29 cellular contexts compared by ENCODE assay signal in genomic region chr1:29357452-29357851, GRCh38.
"Had no signal": no experiment of that assay in that cellular context is flagged by ENCODE, and none has a peak within 500 bp of the region (broad histone marks: within the 10 kb centered on the region; RNA-seq: fewer than 3 reads in every experiment).

No MANE protein-coding gene starts in this region.

- ATAC-seq: natural killer cell; psoas muscle; right cardiac atrium; sciatic nerve; stimulated activated naive B cell treated with anti-CD40 and anti-IgM and Interleukin-4, amounts not matched to agents 10 μg/mL and 1 μg/mL and 100 μg/mL, for 72 hours had no signal

- H3K27me3 ChIP-seq: neural progenitor cell, ovary, thyroid gland, tibial nerve, upper lobe of left lung, vagina had no signal

- H3K4me1 Mint-ChIP-seq: natural killer cell; stimulated activated effector memory CD8-positive, alpha-beta T cell treated with anti-CD3 and anti-CD28 coated beads, Interleukin-12 subunit alpha, Interleukin-12 subunit beta, amount 100 ng/mL, for 72 hours had no signal

- H3K9me3 ChIP-seq: ovary, psoas muscle, spleen, stomach, thoracic aorta, thyroid gland, upper lobe of left lung, vagina had no signal

- H3K4me3 Mint-ChIP-seq: natural killer cell; nephron; neural progenitor cell; stimulated activated effector memory CD8-positive, alpha-beta T cell treated with anti-CD3 and anti-CD28 coated beads, Interleukin-12 subunit alpha, Interleukin-12 subunit beta, amount 100 ng/mL, for 72 hours; stimulated activated naive B cell treated with anti-CD40 and anti-IgM and Interleukin-4, amounts not matched to agents 10 μg/mL and 1 μg/mL and 100 μg/mL, for 72 hours; stimulated activated naive CD8-positive, alpha-beta T cell treated with anti-CD3 and anti-CD28 coated beads, Interleukin-15, Interleukin-2, amounts not matched to agents 100 ng/mL and 50 ng/mL, for 24 hours had no signal

- H3K4me1 ChIP-seq: neural progenitor cell, parathyroid adenoma, psoas muscle, spleen, stomach, thyroid gland, tibial nerve, upper lobe of left lung, vagina had no signal

- H3K27ac ChIP-seq: neural progenitor cell, ovary, parathyroid adenoma, psoas muscle, skin epidermis, spleen, stomach, thoracic aorta, thyroid gland, tibial nerve, upper lobe of left lung, vagina had no signal

- H2AFZ ChIP-seq: neural progenitor cell, parathyroid adenoma had no signal

- H3K36me3 ChIP-seq: neural progenitor cell, ovary, spleen, stomach, thoracic aorta, thyroid gland, tibial nerve, upper lobe of left lung, vagina had no signal

- DNase-seq: natural killer cell; occipital lobe; ovary; psoas muscle; right cardiac atrium; spleen; stimulated activated CD4-positive, alpha-beta T cell treated with anti-CD3 and anti-CD28 coated beads, Interleukin-12 subunit alpha, Interleukin-12 subunit beta, amount 100 ng/mL, for 4 hours; stimulated activated CD4-positive, alpha-beta T cell treated with anti-CD3 and anti-CD28 coated beads, Interleukin-2, amount 100 ng/mL, for 24 hours; stimulated activated CD4-positive, alpha-beta T cell treated with anti-CD3 and anti-CD28 coated beads, Interleukin-2, amount 100 ng/mL, for 48 hours; stimulated activated CD4-positive, alpha-beta T cell treated with anti-CD3 and anti-CD28 coated beads, Interleukin-4, amount 100 ng/mL, for 24 hours; stimulated activated naive B cell treated with anti-CD40 and anti-IgM and Interleukin-4, amounts not matched to agents 10 μg/mL and 1 μg/mL and 100 μg/mL, for 72 hours; stimulated activated naive CD4-positive, alpha-beta T cell treated with Interleukin-2 at 50 U/mL for 16 hours; stomach; thyroid gland; trophoblast cell; upper lobe of left lung had no signal

- H3K4me3 ChIP-seq: neural progenitor cell, ovary, psoas muscle, skin epidermis, smooth muscle cell, spleen, stomach, thoracic aorta, thyroid gland, tibial nerve, upper lobe of left lung, vagina had no signal

- FAIRE-seq: urothelium cell line had no signal

- H3K79me2 ChIP-seq: parathyroid adenoma had no signal

- H3K9ac ChIP-seq: neural progenitor cell, parathyroid adenoma had no signal

- H3K27ac Mint-ChIP-seq: natural killer cell; nephron; progenitor cell of endocrine pancreas; stimulated activated effector memory CD8-positive, alpha-beta T cell treated with anti-CD3 and anti-CD28 coated beads, Interleukin-12 subunit alpha, Interleukin-12 subunit beta, amount 100 ng/mL, for 72 hours; stimulated activated naive B cell treated with anti-CD40 and anti-IgM and Interleukin-4, amounts not matched to agents 10 μg/mL and 1 μg/mL and 100 μg/mL, for 72 hours; stimulated activated naive CD8-positive, alpha-beta T cell treated with anti-CD3 and anti-CD28 coated beads, Interleukin-15, Interleukin-2, amounts not matched to agents 100 ng/mL and 50 ng/mL, for 24 hours had no signal

- H3K9me3 Mint-ChIP-seq: natural killer cell; nephron; stimulated activated effector memory CD8-positive, alpha-beta T cell treated with anti-CD3 and anti-CD28 coated beads, Interleukin-12 subunit alpha, Interleukin-12 subunit beta, amount 100 ng/mL, for 72 hours; stimulated activated naive B cell treated with anti-CD40 and anti-IgM and Interleukin-4, amounts not matched to agents 10 μg/mL and 1 μg/mL and 100 μg/mL, for 72 hours; stimulated activated naive CD8-positive, alpha-beta T cell treated with anti-CD3 and anti-CD28 coated beads, Interleukin-15, Interleukin-2, amounts not matched to agents 100 ng/mL and 50 ng/mL, for 24 hours had no signal

- H3K36me3 Mint-ChIP-seq: natural killer cell; neural progenitor cell; stimulated activated effector memory CD8-positive, alpha-beta T cell treated with anti-CD3 and anti-CD28 coated beads, Interleukin-12 subunit alpha, Interleukin-12 subunit beta, amount 100 ng/mL, for 72 hours; stimulated activated naive B cell treated with anti-CD40 and anti-IgM and Interleukin-4, amounts not matched to agents 10 μg/mL and 1 μg/mL and 100 μg/mL, for 72 hours had no signal

- H3K4me2 ChIP-seq: neural progenitor cell, smooth muscle cell had no signal
